In genomic region chr7:99928994-99929729, GRCh38 we compare ENCODE assay signal across 8 cellular contexts. TPM values are rescaled to one million over a fixed set of nuclear protein-coding genes. Genes with fewer than 3 reads are reported as not detected.
A peak's percentile ranks its signal among the peaks of the same experiment; 100 is the strongest.
DNase-seq lines count a peak whose midpoint lies in the region; ATAC-seq and TF ChIP-seq lines count a peak whose summit lies in the region.

Gene GJC3, minus strand, starts transcription at chr7:99929620. Its CDS starts 0 bp downstream, at chr7:99929620.

- peaks cover 51% of the 10 kb centered on the region for H3K4me1 Mint-ChIP-seq in WTC11
- H3K4me1 Mint-ChIP-seq in stimulated activated naive B cell treated with anti-CD40 and anti-IgM and Interleukin-4, amounts not matched to agents 10 μg/mL and 1 μg/mL and 100 μg/mL, for 72 hours, result peaks cover 8 to 9% of the 10 kb centered on the region in 2 donors

- H3K4me3 Mint-ChIP-seq in WTC11, result peak within 1 kb of the TSS; percentile 64
- H3K4me3 Mint-ChIP-seq in stimulated activated naive B cell treated with anti-CD40 and anti-IgM and Interleukin-4, amounts not matched to agents 10 μg/mL and 1 μg/mL and 100 μg/mL, for 72 hours, result peak within 1 kb of the TSS; percentile 66 to 68

- POLR2A ChIA-PET in AG04449 (lab: Yijun Ruan, JAX) (interaction anchor here (0.6 to 0.9 kb wide), 2 partner anchors 10 to 429 kb away, joined by 3 to 4 read pairs; partner anchors contain the start of gene TRIM4), WTC11 (lab: Charles Lee) (interaction anchor here (0.6 to 1.2 kb wide), 2 partner anchors 15 to 58 kb away, joined by 4 to 9 read pairs; no protein-coding TSS in a partner anchor)

- peaks cover 4% of the 10 kb centered on the region for H3K4me1 ChIP-seq in lower lobe of right lung

- ATAC-seq in WTC11 (peak; percentile 95), lower lobe of right lung (peak; percentile 89 to 93), HG02571 (IDR thresholded peaks at IDR 0.05; ENCODE audit: unreplicated experiment) (no peak)
- peak; percentile 36 to 66 for ATAC-seq in stimulated activated naive B cell treated with anti-CD40 and anti-IgM and Interleukin-4, amounts not matched to agents 10 μg/mL and 1 μg/mL and 100 μg/mL, for 72 hours (replicated peaks)

- intact Hi-C loops in lower lobe of right lung (cut with DNase I), result no loop called here

- H3K9me3 ChIP-seq in lower lobe of right lung, result no peaks in the 10 kb centered on the region

- H3K27me3 ChIP-seq in lower lobe of right lung (ENCODE audit: low read depth), result no peaks in the 10 kb centered on the region

- H3K36me3 Mint-ChIP-seq in WTC11, result peaks cover 3% of the 10 kb centered on the region
- H3K36me3 Mint-ChIP-seq in stimulated activated naive B cell treated with anti-CD40 and anti-IgM and Interleukin-4, amounts not matched to agents 10 μg/mL and 1 μg/mL and 100 μg/mL, for 72 hours, result no peaks in the 10 kb centered on the region

- H3K27ac Mint-ChIP-seq in WTC11, result no peak within 1 kb of the TSS; the same call in 1 of the 2 replicates
- no peak within 1 kb of the TSS for H3K27ac Mint-ChIP-seq in stimulated activated naive B cell treated with anti-CD40 and anti-IgM and Interleukin-4, amounts not matched to agents 10 μg/mL and 1 μg/mL and 100 μg/mL, for 72 hours

- H3K9me3 Mint-ChIP-seq in WTC11, result peaks cover 13% of the 10 kb centered on the region
- no peaks in the 10 kb centered on the region for H3K9me3 Mint-ChIP-seq in stimulated activated naive B cell treated with anti-CD40 and anti-IgM and Interleukin-4, amounts not matched to agents 10 μg/mL and 1 μg/mL and 100 μg/mL, for 72 hours

- peak within 1 kb of the TSS; percentile 36 for H3K4me3 ChIP-seq in AG04449 (ENCODE audit: low read depth, low read length)
- H3K4me3 ChIP-seq in lower lobe of right lung, result peak within 1 kb of the TSS; percentile 44

- in situ Hi-C loops in GM13976 (cut with MboI; ENCODE audit: low sequenced_read_pairs, unreplicated experiment), result no loop called here

- no peak for DNase-seq in AG04449 (ENCODE audit: low read depth, low spot score)
- DNase-seq in GM13976 (ENCODE audit: low spot score), result peak; percentile 66
- peak; percentile 60 for DNase-seq in NCI-H2196 (lab: John Stamatoyannopoulos, UW; ENCODE audit: unreplicated experiment)
- peak; percentile 73 for DNase-seq in WTC11 (ENCODE audit: low spot score)
- DNase-seq in effector CD8-positive, alpha-beta T cell (lab: John Stamatoyannopoulos, UW), result peak; percentile 2
- DNase-seq in lower lobe of right lung, result peak; percentile 65
- no peak for DNase-seq in stimulated activated naive B cell treated with anti-CD40 and anti-IgM and Interleukin-4, amounts not matched to agents 10 μg/mL and 1 μg/mL and 100 μg/mL, for 72 hours

- H3K36me3 ChIP-seq in lower lobe of right lung, result no peaks in the 10 kb centered on the region

- TF ChIP-seq CTCF in AG04449 (IDR thresholded peaks at IDR 0.05; ENCODE audit: insufficient read depth, low read length, missing control alignments), result peak; percentile 35
- peak; percentile 25 for TF ChIP-seq CTCF in GM13976 (IDR thresholded peaks at IDR 0.05; ENCODE audit: borderline replicate concordance, control extremely low read depth, extremely low read depth, insufficient read depth, missing control alignments)
- no peak for TF ChIP-seq CTCF in WTC11 (IDR thresholded peaks at IDR 0.05)
- TF ChIP-seq CTCF in lower lobe of right lung (IDR thresholded peaks at IDR 0.05), result peak; percentile 45

- H3K27ac ChIP-seq in lower lobe of right lung, result peak within 1 kb of the TSS; percentile 32

- H3K27me3 Mint-ChIP-seq in WTC11 (ENCODE audit: low read depth), result peaks cover 14% of the 10 kb centered on the region
- H3K27me3 Mint-ChIP-seq in stimulated activated naive B cell treated with anti-CD40 and anti-IgM and Interleukin-4, amounts not matched to agents 10 μg/mL and 1 μg/mL and 100 μg/mL, for 72 hours, result peaks cover 69 to 73% of the 10 kb centered on the region in 2 donors

- CTCF ChIA-PET in AG04449 (lab: Yijun Ruan, JAX) (interaction anchor here (0.8 to 2.2 kb wide), 9 partner anchors 10 to 86 kb away, joined by 3 to 13 read pairs (median 5); partner anchors contain the start of genes TRIM4 and ZKSCAN1), WTC11 (lab: Charles Lee) (interaction anchor here (0.6 to 2.2 kb wide), 15 partner anchors 9 to 327 kb away, joined by 3 to 30 read pairs (median 7); partner anchors contain the start of genes AZGP1 and TRIM4)

TF ChIP-seq in WTC11, 78 proteins besides CTCF, POLR2A, EP300 and RAD21:
- peak; percentile 88 for TF ChIP-seq USF1 (CRISPR knock-in tag; IDR thresholded peaks at IDR 0.05)
- peak; percentile 40; the same call in 1 of the 2 replicates for TF ChIP-seq MAX (CRISPR knock-in tag; IDR thresholded peaks at IDR 0.05)
- peak; percentile 88 for TF ChIP-seq USF2 (CRISPR knock-in tag; IDR thresholded peaks at IDR 0.05)
- no peak for TF ChIP-seq MXD4 (CRISPR knock-in tag; IDR thresholded peaks at IDR 0.05; ENCODE audit: borderline replicate concordance)

RNA-seq across cellular contexts. Expression of gene GJC3, which starts in this region (rescaled TPM):
- 2.9 to 3.7 TPM (median 3.4 TPM) in 3 replicates for total RNA-seq in WTC11 (2021)
- not detected for total RNA-seq in lower lobe of right lung

Comparison
In these comparisons a context has a peak if more than half of its experiments do, and no peak if none do; other contexts are left out.
1. Peak in DNase-seq, ATAC-seq, H3K4me3 ChIP-seq and H3K27ac ChIP-seq in lower lobe of right lung; RNA of the gene not detected or under 1 TPM.
2. DNase-seq: peak in GM13976 (single experiment), NCI-H2196 (single experiment), WTC11 (single experiment) and effector CD8-positive, alpha-beta T cell (single experiment); none in AG04449 (single experiment) and stimulated activated naive B cell treated with anti-CD40 and anti-IgM and Interleukin-4, amounts not matched to agents 10 μg/mL and 1 μg/mL and 100 μg/mL, for 72 hours (single experiment).